Comparison of ENCODE assay signal across 8 cellular contexts in the genomic region with DNA sequence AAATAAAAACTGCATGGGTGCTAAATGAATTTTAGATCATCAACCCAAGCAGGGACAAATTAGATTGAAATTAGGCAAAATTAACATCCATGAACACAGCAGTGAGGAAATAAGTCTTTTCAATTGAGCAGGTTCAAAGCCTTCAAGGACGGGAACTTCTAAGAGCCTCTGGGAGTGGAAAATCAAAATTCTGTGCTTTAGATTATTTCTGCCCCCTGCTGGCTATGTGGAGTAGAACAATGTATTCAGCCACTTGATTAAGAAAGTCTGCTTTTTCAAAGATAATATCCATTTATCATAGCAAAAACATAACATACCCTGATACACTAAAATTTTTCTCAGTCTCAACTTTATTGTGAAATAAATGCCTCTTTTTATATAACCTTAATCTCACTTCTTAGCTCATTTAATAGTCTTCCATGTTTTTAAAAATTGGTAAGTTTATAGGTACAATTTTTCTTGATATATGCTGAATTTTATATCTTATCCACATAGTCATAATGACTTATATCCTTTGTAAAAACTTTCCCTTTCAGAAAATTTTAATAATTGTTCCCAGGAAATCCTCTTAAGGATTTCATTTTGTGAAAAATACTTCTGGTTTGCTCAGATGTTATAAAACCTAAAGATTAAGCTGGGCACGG. TPM values are rescaled to one million over a fixed set of nuclear protein-coding genes. Genes with fewer than 3 reads are reported as not detected.
DNase-seq lines count a peak whose midpoint lies in the region; ATAC-seq and TF ChIP-seq lines count a peak whose summit lies in the region.

No MANE protein-coding gene starts in this region.

- peak; percentile 75 for TF ChIP-seq CTCF in LNCAP (IDR thresholded peaks at IDR 0.05)
- peak; percentile 88 for TF ChIP-seq CTCF in PC-9 (conservative IDR thresholded peaks at IDR 0.05)
- TF ChIP-seq CTCF in heart left ventricle (IDR thresholded peaks at IDR 0.05): peak; percentile 67 to 86 (median 82)
- TF ChIP-seq CTCF in retinal pigment epithelial cell (conservative IDR thresholded peaks at IDR 0.05; ENCODE audit: low read depth, low read length): peak; percentile 72

- no peaks in the 10 kb centered on the region for H3K9me2 ChIP-seq in PC-9 (ENCODE audit: insufficient read depth)

- peaks cover 6% of the 10 kb centered on the region for H3K36me3 Mint-ChIP-seq in activated naive CD8-positive, alpha-beta T cell treated with anti-CD3 and anti-CD28 coated beads for 36 hours

- peak; percentile 40 for DNase-seq in Daoy (ENCODE audit: low read depth)
- peak; percentile 24 to 51 for DNase-seq in PC-9
- DNase-seq in activated naive CD8-positive, alpha-beta T cell treated with anti-CD3 and anti-CD28 coated beads for 36 hours: peak; percentile 9
- DNase-seq in heart left ventricle: peak in 2 of 5 donors; percentile 25 to 41
- DNase-seq in retinal pigment epithelial cell (ENCODE audit: low read depth): no peak

- 43 to 47% (median 45%) methylated on average over 2 of the region's 2 CpGs for WGBS in heart left ventricle, 4 donors

- H3K4me2 ChIP-seq in PC-9: no peak overlapping the region

- H3K27me3 ChIP-seq in PC-9 (ENCODE audit: insufficient read depth, low read depth) (no peaks in the 10 kb centered on the region), heart left ventricle (no peaks in the 10 kb centered on the region)

- TF ChIP-seq POLR2A in heart left ventricle (IDR thresholded peaks at IDR 0.05): no peak

- H3K27ac ChIP-seq in PC-9: no peak overlapping the region
- H3K27ac ChIP-seq in heart left ventricle: no peak overlapping the region

- CTCF ChIA-PET in PC-9 (lab: Charles Lee): interaction anchor here (0.6 kb wide), 1 partner anchor 1644 kb away, joined by 3 read pairs; no protein-coding TSS in a partner anchor

- intact Hi-C loops in PC-9 (cut with micrococcal nuclease; ENCODE audit: unreplicated experiment) (loop anchor here (1.0 to 5.0 kb wide), 4 partner anchors 86 to 315 kb away; no protein-coding TSS in a partner anchor), heart left ventricle (cut with DNase I) (loop anchor here in 8 of 10 donors (1.0 to 10.0 kb wide), 9 partner anchors 52 to 972 kb away; no protein-coding TSS in a partner anchor)

- no peaks in the 10 kb centered on the region for H3F3A ChIP-seq in PC-9 (ENCODE audit: insufficient read depth, low read depth)

- H3K9me3 Mint-ChIP-seq in activated naive CD8-positive, alpha-beta T cell treated with anti-CD3 and anti-CD28 coated beads for 36 hours: no peaks in the 10 kb centered on the region

- no peak overlapping the region for H2AFZ ChIP-seq in PC-9

- no peaks in the 10 kb centered on the region for H3K79me2 ChIP-seq in PC-9 (ENCODE audit: low read depth)

- H3K4me3 ChIP-seq in PC-9 (no peak overlapping the region), heart left ventricle (no peak overlapping the region), retinal pigment epithelial cell (ENCODE audit: low read length) (no peak overlapping the region)

- H3K4me3 Mint-ChIP-seq in activated naive CD8-positive, alpha-beta T cell treated with anti-CD3 and anti-CD28 coated beads for 36 hours: no peak overlapping the region

- H3K4me1 Mint-ChIP-seq in activated naive CD8-positive, alpha-beta T cell treated with anti-CD3 and anti-CD28 coated beads for 36 hours: peaks cover 6% of the 10 kb centered on the region

- no peaks in the 10 kb centered on the region for H3K27me3 Mint-ChIP-seq in activated naive CD8-positive, alpha-beta T cell treated with anti-CD3 and anti-CD28 coated beads for 36 hours

- no peaks in the 10 kb centered on the region for H3K9me3 ChIP-seq in PC-9 (ENCODE audit: insufficient read depth, low read depth)
- no peaks in the 10 kb centered on the region for H3K9me3 ChIP-seq in heart left ventricle

- ATAC-seq in heart left ventricle (peak in 3 of 4 donors; percentile 52 to 66 (median 58)), HG02885 (IDR thresholded peaks at IDR 0.05; ENCODE audit: poor library complexity, unreplicated experiment) (no peak), GM18517 (IDR thresholded peaks at IDR 0.05; ENCODE audit: unreplicated experiment) (no peak)

- BruUV-seq in PC-9 (replicated peaks; lab: Mats Ljungman, UMichigan): no TSS peak

- H3K4me1 ChIP-seq in PC-9 (replicated peaks; ENCODE audit: insufficient read depth) (no peaks in the 10 kb centered on the region), heart left ventricle (peaks cover 0 to 6% (median 0%) of the 10 kb centered on the region in 12 donors)

- peak overlapping the region; percentile 21 for H3K27ac Mint-ChIP-seq in activated naive CD8-positive, alpha-beta T cell treated with anti-CD3 and anti-CD28 coated beads for 36 hours

- H4K20me1 ChIP-seq in PC-9 (ENCODE audit: insufficient read depth): no peaks in the 10 kb centered on the region

- no peaks in the 10 kb centered on the region for H3K36me3 ChIP-seq in PC-9 (ENCODE audit: low read depth)
- peaks cover 0 to 29% (median 8%) of the 10 kb centered on the region in 9 donors for H3K36me3 ChIP-seq in heart left ventricle

- POLR2A ChIA-PET in PC-9 (lab: Charles Lee; ENCODE audit: unreplicated experiment): no interaction called here

RNA-seq across cellular contexts. Expression of a gene that starts 28.1 kb away (rescaled TPM):
- total RNA-seq in Daoy (2014; rRNA removed; shearing (Covaris generic)): 104 and 105 TPM in 2 replicates
- total RNA-seq in PC-9 (2021) (22.3 and 38.2 TPM in 2 replicates), heart left ventricle (10 to 100 TPM; 18.1 to 29.6 (median 22.5) TPM)
- total RNA-seq in activated naive CD8-positive, alpha-beta T cell treated with anti-CD3 and anti-CD28 coated beads for 36 hours: 100 to 1,000 TPM; 109 to 110 TPM
- polyA plus RNA-seq in heart left ventricle: 10 to 100 TPM; 25.5 to 34.0 TPM

Comparison
In these comparisons a context has a peak if more than half of its experiments do, and no peak if none do; other contexts are left out.
1. ATAC-seq: peak in heart left ventricle (3 of 4); none in HG02885 (single experiment) and GM18517 (single experiment).
2. Peak in every context shown above with its lines, with median percentiles within 50 percentile points of each other: CTCF ChIP-seq.